In genomic region chr5:160470437-160471341, GRCh38 we compare ENCODE assay signal across 9 cellular contexts. TPM values are rescaled to one million over a fixed set of nuclear protein-coding genes. Genes with fewer than 3 reads are reported as not detected.
DNase-seq lines count a peak whose midpoint lies in the region; ATAC-seq and FAIRE-seq lines count a peak whose summit lies in the region.
"Had no signal": no experiment of that assay in that cellular context is flagged by ENCODE, and none has a peak within 500 bp of the region (broad histone marks: within the 10 kb centered on the region; RNA-seq: fewer than 3 reads in every experiment).

No MANE protein-coding gene starts in this region.

- POLR2A ChIA-PET in activated CD4-positive, alpha-beta memory T cell treated with anti-CD3 and anti-CD28 coated beads, Interleukin-2, amount 10 ng/mL, durations not matched to agents 7 days and 5 days (lab: Charles Lee) = interaction anchor here (1.0 to 8.1 kb wide), 11 partner anchors 11 to 52 kb away, joined by 3 to 135 read pairs (median 6); partner anchors contain the start of genes PTTG1 and SLU7

- WGBS in right cardiac atrium = 28% methylated on average over 7 of the region's 7 CpGs
- WGBS in mesendoderm (ENCODE audit: extremely low coverage, insufficient coverage, low lambda C conversion rate) = no CpG with 5 or more reads among the region's 7 CpGs

- no peak overlapping the region for H2BK15ac ChIP-seq in mesendoderm (replicated peaks; ENCODE audit: low read depth)

- no peak overlapping the region for H2BK120ac ChIP-seq in mesendoderm (ENCODE audit: low read depth, low read length)

- no peak overlapping the region for H2AK5ac ChIP-seq in mesendoderm (ENCODE audit: low read length)

- H3K79me2 ChIP-seq in mesendoderm (ENCODE audit: control insufficient read depth, insufficient read depth, low read length) = no peaks in the 10 kb centered on the region

- H3K36me3 Mint-ChIP-seq in activated CD4-positive, alpha-beta memory T cell treated with anti-CD3 and anti-CD28 coated beads, Interleukin-2, amount 10 ng/mL, durations not matched to agents 7 days and 5 days (ENCODE audit: low read depth) = peaks cover 54% of the 10 kb centered on the region

- H3K36me3 ChIP-seq in mesendoderm (ENCODE audit: control insufficient read depth, insufficient read depth, low read length) = no peaks in the 10 kb centered on the region

- CTCF ChIA-PET in activated CD4-positive, alpha-beta memory T cell treated with anti-CD3 and anti-CD28 coated beads, Interleukin-2, amount 10 ng/mL, durations not matched to agents 7 days and 5 days (lab: Charles Lee) = interaction anchor here (0.5 to 9.6 kb wide), 3 partner anchors 30 to 1773 kb away, joined by 4 to 185 read pairs (median 4); no protein-coding TSS in a partner anchor

- H3K79me1 ChIP-seq in mesendoderm (ENCODE audit: low read length) = no peaks in the 10 kb centered on the region

- H3K4ac ChIP-seq in mesendoderm (ENCODE audit: low read depth, low read length) = no peak overlapping the region

- H3K56ac ChIP-seq in mesendoderm (ENCODE audit: low read length) = no peak overlapping the region

- no peaks in the 10 kb centered on the region for H3K9me3 ChIP-seq in right cardiac atrium (ENCODE audit: control insufficient read depth, low read length)

- H3K27me3 Mint-ChIP-seq in activated CD4-positive, alpha-beta memory T cell treated with anti-CD3 and anti-CD28 coated beads, Interleukin-2, amount 10 ng/mL, durations not matched to agents 7 days and 5 days = no peaks in the 10 kb centered on the region

- no peak overlapping the region for H4K8ac ChIP-seq in mesendoderm (ENCODE audit: low read depth, low read length)

- no peak overlapping the region for H4K5ac ChIP-seq in mesendoderm (ENCODE audit: low read length)

- ATAC-seq in right cardiac atrium (peak; percentile 70 to 92), GM21526 (IDR thresholded peaks at IDR 0.05; ENCODE audit: low FRiP score, unreplicated experiment) (no peak)

- H3K4me3 ChIP-seq in right cardiac atrium (ENCODE audit: low read length) (no peak overlapping the region), mesendoderm (ENCODE audit: low read length) (no peak overlapping the region)

- FAIRE-seq in GM19239 (lab: Jason Lieb, UNC) = peak; percentile 83

- H3K4me1 ChIP-seq in right cardiac atrium (ENCODE audit: control insufficient read depth, insufficient read depth, low read length) = peaks cover 5% of the 10 kb centered on the region
- H3K4me1 ChIP-seq in mesendoderm (ENCODE audit: control insufficient read depth, low read depth, low read length) = no peaks in the 10 kb centered on the region

- H3K27ac Mint-ChIP-seq in activated CD4-positive, alpha-beta memory T cell treated with anti-CD3 and anti-CD28 coated beads, Interleukin-2, amount 10 ng/mL, durations not matched to agents 7 days and 5 days = peak overlapping the region; percentile 99

- no peak overlapping the region for H3K4me2 ChIP-seq in mesendoderm (ENCODE audit: low read length)

- DNase-seq in AML-193 (lab: John Stamatoyannopoulos, UW) (peak; percentile 27 to 35), GM19239 (ENCODE audit: insufficient read length, low spot score) (no peak), right cardiac atrium (peak in 2 of 3 donors; percentile 30 to 60), mesendoderm (no peak), cortex of kidney (lab: John Stamatoyannopoulos, UW) (no peak), COR-L47 (lab: John Stamatoyannopoulos, UW) (no peak)
- DNase-seq in activated CD4-positive, alpha-beta memory T cell treated with anti-CD3 and anti-CD28 coated beads, Interleukin-2, amount 10 ng/mL, durations not matched to agents 7 days and 5 days = peak; percentile 36
- DNase-seq: hypothalamus had no signal

- no peak overlapping the region for H3K9ac ChIP-seq in mesendoderm (ENCODE audit: low read length)

- H3K4me3 Mint-ChIP-seq in activated CD4-positive, alpha-beta memory T cell treated with anti-CD3 and anti-CD28 coated beads, Interleukin-2, amount 10 ng/mL, durations not matched to agents 7 days and 5 days = peak overlapping the region; percentile 99

- H3K27me3 ChIP-seq in right cardiac atrium (ENCODE audit: control insufficient read depth, insufficient read depth) (no peaks in the 10 kb centered on the region), mesendoderm (ENCODE audit: insufficient read depth, low read length, poor library complexity) (no peaks in the 10 kb centered on the region)

- H3K27ac ChIP-seq in right cardiac atrium (ENCODE audit: low read length) (peak overlapping the region; percentile 26), mesendoderm (ENCODE audit: low read depth, low read length) (no peak overlapping the region)

- peaks cover 78% of the 10 kb centered on the region for H3K4me1 Mint-ChIP-seq in activated CD4-positive, alpha-beta memory T cell treated with anti-CD3 and anti-CD28 coated beads, Interleukin-2, amount 10 ng/mL, durations not matched to agents 7 days and 5 days

- H3K23ac ChIP-seq in mesendoderm (ENCODE audit: low read length) = no peak overlapping the region

- H3K18ac ChIP-seq in mesendoderm (ENCODE audit: low read length) = no peak overlapping the region

- no peaks in the 10 kb centered on the region for H3K9me3 Mint-ChIP-seq in activated CD4-positive, alpha-beta memory T cell treated with anti-CD3 and anti-CD28 coated beads, Interleukin-2, amount 10 ng/mL, durations not matched to agents 7 days and 5 days

- intact Hi-C loops in right cardiac atrium (cut with DNase I) = no loop called here

- H2BK5ac ChIP-seq in mesendoderm (ENCODE audit: low read length) = no peak overlapping the region

RNA-seq across cellular contexts. Expression of gene PTTG1, which starts 49.0 kb away (rescaled TPM):
- 100 to 1,000 TPM; 223 to 226 TPM for total RNA-seq in activated CD4-positive, alpha-beta memory T cell treated with anti-CD3 and anti-CD28 coated beads, Interleukin-2, amount 10 ng/mL, durations not matched to agents 7 days and 5 days
- total RNA-seq in right cardiac atrium = 1 to 10 TPM; 1.5 to 3.9 (median 2.5) TPM
- 2.9 TPM for polyA plus RNA-seq in right cardiac atrium
- 311 TPM for polyA plus RNA-seq in mesendoderm (2013, experiment 1 of 2)
- 308 TPM for polyA plus RNA-seq in mesendoderm (2013, experiment 2 of 2)

RNA-seq across cellular contexts. Expression of gene SLU7, which starts 51.8 kb away (rescaled TPM):
- total RNA-seq in activated CD4-positive, alpha-beta memory T cell treated with anti-CD3 and anti-CD28 coated beads, Interleukin-2, amount 10 ng/mL, durations not matched to agents 7 days and 5 days = 10 to 100 TPM; 65.5 to 72.7 TPM
- 10 to 100 TPM; 43.6 to 57.6 (median 46.4) TPM for total RNA-seq in right cardiac atrium
- 25.8 TPM for polyA plus RNA-seq in right cardiac atrium
- 37.2 TPM for polyA plus RNA-seq in mesendoderm (2013, experiment 1 of 2)
- 36.5 TPM for polyA plus RNA-seq in mesendoderm (2013, experiment 2 of 2)

Comparison
In these comparisons a context has a peak if more than half of its experiments do, and no peak if none do; other contexts are left out.
1. DNase-seq: peak in AML-193 (2 of 2), activated CD4-positive, alpha-beta memory T cell treated with anti-CD3 and anti-CD28 coated beads, Interleukin-2, amount 10 ng/mL, durations not matched to agents 7 days and 5 days (single experiment) and right cardiac atrium (2 of 3); none in GM19239 (single experiment), mesendoderm (single experiment), cortex of kidney (single experiment) and COR-L47 (single experiment).
2. RNA of gene PTTG1, which starts 49.0 kb away (total RNA-seq): 223 to 226 TPM in activated CD4-positive, alpha-beta memory T cell treated with anti-CD3 and anti-CD28 coated beads, Interleukin-2, amount 10 ng/mL, durations not matched to agents 7 days and 5 days; 1.5 to 3.9 TPM in right cardiac atrium; every median in the first group is over 10 times any median in the second.